8 cellular contexts compared by ENCODE assay signal in genomic region chr10:49941447-49942338, GRCh38. TPM values are rescaled to one million over a fixed set of nuclear protein-coding genes. Genes with fewer than 3 reads are reported as not detected.
DNase-seq lines count a peak whose midpoint lies in the region; ATAC-seq and TF ChIP-seq lines count a peak whose summit lies in the region.
"Not testable (repeated sequence)": the region's sequence is repeated elsewhere in the genome, so short reads cannot be mapped to it uniquely, and the experiment has no call there.

Gene PARG (minus strand): TSS chr10:49942027. CDS start chr10:49941725, 302 bp downstream.
Gene TIMM23B (plus strand): TSS chr10:49942053. CDS start chr10:49942195, 142 bp downstream.

- TF ChIP-seq CTCF in OCI-LY3 (IDR thresholded peaks at IDR 0.05; ENCODE audit: low read depth, low read length); endothelial cell (IDR thresholded peaks at IDR 0.05; ENCODE audit: unreplicated experiment); mesothelial cell of epicardium (IDR thresholded peaks at IDR 0.05; ENCODE audit: unreplicated experiment): not testable (repeated sequence)

- not testable (repeated sequence) for H3K9me3 ChIP-seq in HUES6 (ENCODE audit: control insufficient read depth, insufficient read depth, low read depth, low read length); OCI-LY3 (ENCODE audit: insufficient read depth, low read length)

- H3K4me3 Mint-ChIP-seq in endothelial cell (ENCODE audit: unreplicated experiment) (peak within 1 kb of the TSS; percentile 99), mesothelial cell of epicardium (peak within 1 kb of the TSS; percentile 99)

- H3K27me3 Mint-ChIP-seq in endothelial cell (ENCODE audit: unreplicated experiment) = peaks cover 16% of the 10 kb centered on the region
- not testable (repeated sequence) for H3K27me3 Mint-ChIP-seq in mesothelial cell of epicardium (ENCODE audit: low read depth)

- DNase-seq in D341Med (ENCODE audit: low spot score) (peak; percentile 81), endothelial cell (ENCODE audit: low spot score) (peak; percentile 81), mesothelial cell of epicardium (ENCODE audit: low spot score in 2 of 2, unreplicated experiment in 2 of 2) (peak; percentile 49 to 82)
- DNase-seq in activated CD8-positive, alpha-beta memory T cell treated with anti-CD3 and anti-CD28 coated beads, Interleukin-2, amount 50 U/mL, for 48 hours = peak; percentile 88
- DNase-seq in stimulated activated CD8-positive, alpha-beta memory T cell treated with anti-CD3 and anti-CD28 coated beads, Interleukin-15, amount 100 ng/mL, for 1 hour (ENCODE audit: low read depth) = peak; percentile 53

- H3K4me3 ChIP-seq in HUES6 (ENCODE audit: low read depth, low read length) = peak within 1 kb of the TSS; percentile 65
- H3K4me3 ChIP-seq in OCI-LY3 (ENCODE audit: low read length) = peak within 1 kb of the TSS; percentile 91

- not testable (repeated sequence) for H3K27me3 ChIP-seq in HUES6 (ENCODE audit: control insufficient read depth, insufficient read depth, low read length); OCI-LY3 (ENCODE audit: low read depth, low read length)

- not testable (repeated sequence) for H2AFZ ChIP-seq in OCI-LY3 (ENCODE audit: low read depth, low read length)

- not testable (repeated sequence) for H3K36me3 Mint-ChIP-seq in endothelial cell (ENCODE audit: low read depth, unreplicated experiment); mesothelial cell of epicardium

- not testable (repeated sequence) for H3K4me1 ChIP-seq in HUES6 (ENCODE audit: control insufficient read depth, insufficient read depth, low read length); OCI-LY3 (ENCODE audit: low read length)

- H3K4me1 Mint-ChIP-seq in endothelial cell (ENCODE audit: unreplicated experiment) = peaks cover 10% of the 10 kb centered on the region
- H3K4me1 Mint-ChIP-seq in mesothelial cell of epicardium = peaks cover 28% of the 10 kb centered on the region

- peak; percentile 75 for ATAC-seq in GM21447 (IDR thresholded peaks at IDR 0.05; ENCODE audit: unreplicated experiment)

- H3K36me3 ChIP-seq in HUES6 (ENCODE audit: control insufficient read depth, insufficient read depth, low read length) = peaks cover 11% of the 10 kb centered on the region
- not testable (repeated sequence) for H3K36me3 ChIP-seq in OCI-LY3 (replicated peaks; ENCODE audit: low read depth, low read length)

- not testable (repeated sequence) for H3K9me3 Mint-ChIP-seq in endothelial cell (ENCODE audit: unreplicated experiment); mesothelial cell of epicardium

- H3K27ac Mint-ChIP-seq in endothelial cell (ENCODE audit: unreplicated experiment) = peak within 1 kb of the TSS; percentile 98
- peak within 1 kb of the TSS; percentile 98 for H3K27ac Mint-ChIP-seq in mesothelial cell of epicardium

- peak within 1 kb of the TSS; percentile 81; the same call in 1 of the 2 replicates for H3K27ac ChIP-seq in HUES6 (ENCODE audit: low read depth, low read length)
- not testable (repeated sequence) for H3K27ac ChIP-seq in OCI-LY3 (ENCODE audit: low read length)

- H3K79me2 ChIP-seq in OCI-LY3 (ENCODE audit: low read length) = peaks cover 59% of the 10 kb centered on the region

- H3K9ac ChIP-seq in HUES6 (ENCODE audit: low read length) (peak within 1 kb of the TSS; percentile 83), OCI-LY3 (ENCODE audit: low read length) (peak within 1 kb of the TSS; percentile 77)

- peak within 1 kb of the TSS; percentile 77 for H3K4me2 ChIP-seq in OCI-LY3 (ENCODE audit: low read length)

- not testable (repeated sequence) for H4K20me1 ChIP-seq in OCI-LY3 (ENCODE audit: insufficient read depth, low read length)

RNA-seq across cellular contexts. Expression of gene PARG, which starts in this region (rescaled TPM):
- total RNA-seq in endothelial cell (ENCODE audit: unreplicated experiment) = 40.5 TPM
- total RNA-seq in mesothelial cell of epicardium = 44.0 to 51.2 TPM (median 50.1 TPM) in 3 replicates

RNA-seq across cellular contexts. Expression of gene TIMM23B, which starts in this region (rescaled TPM):
- 21.4 TPM for total RNA-seq in endothelial cell (ENCODE audit: unreplicated experiment)
- 31.0 to 34.4 TPM (median 32.3 TPM) in 3 replicates for total RNA-seq in mesothelial cell of epicardium
